8 cellular contexts compared by ENCODE assay signal in the genomic region with DNA sequence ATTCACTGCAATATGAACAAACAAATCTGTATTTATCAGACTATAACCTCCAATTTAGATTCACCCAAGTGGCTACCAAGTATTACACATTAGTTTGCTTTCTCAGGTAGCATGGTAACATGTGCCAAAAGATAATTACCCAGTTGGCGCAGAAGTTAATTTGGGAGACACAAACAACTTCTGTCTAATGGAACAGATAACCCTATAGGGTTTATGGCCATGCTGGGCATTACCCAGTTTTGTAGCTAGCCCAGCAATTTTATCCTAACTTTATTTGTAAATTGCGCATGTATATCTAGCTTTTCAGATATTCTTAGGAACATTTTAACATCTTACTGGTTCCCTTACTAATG. TPM values are rescaled to one million over a fixed set of nuclear protein-coding genes. Genes with fewer than 3 reads are reported as not detected.
DNase-seq lines count a peak whose midpoint lies in the region; FAIRE-seq and TF ChIP-seq lines count a peak whose summit lies in the region.

No MANE protein-coding gene starts in this region.

- peaks cover 27% of the 10 kb centered on the region for H3K4me1 Mint-ChIP-seq in activated CD4-positive, alpha-beta T cell treated with anti-CD3 and anti-CD28 coated beads, Interleukin-2, amount 10 ng/mL, durations not matched to agents 7 days and 5 days
- H3K4me1 Mint-ChIP-seq in astrocyte (ENCODE audit: low read depth, unreplicated experiment), result peaks cover 8% of the 10 kb centered on the region

- H3K9me3 ChIP-seq in astrocyte (ENCODE audit: insufficient read depth, low read depth, low read length) (no peaks in the 10 kb centered on the region), liver (ENCODE audit: control insufficient read depth in 4 of 4, low read length in 3 of 4) (no peaks in the 10 kb centered on the region), thyroid gland (no peaks in the 10 kb centered on the region)

- H3K36me3 Mint-ChIP-seq in activated CD4-positive, alpha-beta T cell treated with anti-CD3 and anti-CD28 coated beads, Interleukin-2, amount 10 ng/mL, durations not matched to agents 7 days and 5 days (ENCODE audit: low read depth), result peaks cover 39% of the 10 kb centered on the region
- H3K36me3 Mint-ChIP-seq in astrocyte (ENCODE audit: low read depth, unreplicated experiment), result peaks cover 14% of the 10 kb centered on the region

- no peak for TF ChIP-seq POLR2A in thyroid gland (IDR thresholded peaks at IDR 0.05)

- peaks cover 30% of the 10 kb centered on the region for H3K79me2 ChIP-seq in astrocyte (ENCODE audit: insufficient read depth, low read length)

- intact Hi-C loops in thyroid gland (cut with DNase I), result no loop called here

- DNase-seq in activated CD4-positive, alpha-beta T cell treated with anti-CD3 and anti-CD28 coated beads, Interleukin-2, amount 10 ng/mL, durations not matched to agents 7 days and 5 days, result no peak
- no peak for DNase-seq in activated CD4-positive, alpha-beta T cell treated with anti-CD3 and anti-CD28 coated beads for 1 hour
- DNase-seq in astrocyte (ENCODE audit: low read depth) (no peak), thyroid gland (no peak), activated gamma-delta T cell treated with Interleukin-2 at 50 U/mL for 16 hours (no peak), GM19240 (ENCODE audit: insufficient read length, low spot score) (no peak), COLO829 (ENCODE audit: low spot score) (no peak)

- H3K4me3 Mint-ChIP-seq in activated CD4-positive, alpha-beta T cell treated with anti-CD3 and anti-CD28 coated beads, Interleukin-2, amount 10 ng/mL, durations not matched to agents 7 days and 5 days, result peak overlapping the region; percentile 88
- H3K4me3 Mint-ChIP-seq in astrocyte (ENCODE audit: unreplicated experiment), result peak overlapping the region; percentile 98

- peak overlapping the region; percentile 96 for H3K4me2 ChIP-seq in astrocyte (ENCODE audit: low read length)

- H3K9ac ChIP-seq in astrocyte (ENCODE audit: low read length) (peak overlapping the region; percentile 98), liver (ENCODE audit: low read depth in 1 of 2, low read length in 2 of 2) (peak overlapping the region; percentile 65 to 84)

- no peak overlapping the region for H2AFZ ChIP-seq in astrocyte (ENCODE audit: low read depth, low read length)

- 18% methylated on average over 2 of the region's 2 CpGs for WGBS in liver
- WGBS in thyroid gland, 2 donors, result 39 to 47% methylated on average over 2 of the region's 2 CpGs

- peaks cover 2% of the 10 kb centered on the region for H3K9me3 Mint-ChIP-seq in activated CD4-positive, alpha-beta T cell treated with anti-CD3 and anti-CD28 coated beads, Interleukin-2, amount 10 ng/mL, durations not matched to agents 7 days and 5 days
- no peaks in the 10 kb centered on the region for H3K9me3 Mint-ChIP-seq in astrocyte (ENCODE audit: unreplicated experiment)

- POLR2A ChIA-PET in activated CD4-positive, alpha-beta T cell treated with anti-CD3 and anti-CD28 coated beads, Interleukin-2, amount 10 ng/mL, durations not matched to agents 7 days and 5 days (lab: Charles Lee), result interaction anchor here (0.9 kb wide), 1 partner anchor 40 kb away, joined by 3 read pairs; no protein-coding TSS in a partner anchor

- H3K36me3 ChIP-seq in astrocyte (ENCODE audit: insufficient read depth, low read length) (peaks cover 23% of the 10 kb centered on the region), liver (ENCODE audit: control insufficient read depth in 4 of 4, insufficient read depth in 3 of 4, low read depth in 1 of 4, low read length in 3 of 4) (peaks cover 6 to 28% (median 26%) of the 10 kb centered on the region in 4 donors), thyroid gland (peaks cover 21 to 28% of the 10 kb centered on the region in 2 donors)

- CTCF ChIA-PET in activated CD4-positive, alpha-beta T cell treated with anti-CD3 and anti-CD28 coated beads, Interleukin-2, amount 10 ng/mL, durations not matched to agents 7 days and 5 days (lab: Charles Lee), result interaction anchor here (0.7 to 2.0 kb wide), 2 partner anchors 57 to 353 kb away, joined by 4 to 6 read pairs; no protein-coding TSS in a partner anchor

- TF ChIP-seq CTCF in astrocyte (IDR thresholded peaks at IDR 0.05; ENCODE audit: insufficient read depth, low read depth, low read length), result no peak
- no peak for TF ChIP-seq CTCF in liver (IDR thresholded peaks at IDR 0.05; ENCODE audit: low read depth, low read length, missing input control)
- TF ChIP-seq CTCF in thyroid gland (IDR thresholded peaks at IDR 0.05), result no peak

- H3K27ac ChIP-seq in astrocyte (ENCODE audit: low read depth, low read length), result peak overlapping the region; percentile 95
- H3K27ac ChIP-seq in liver (ENCODE audit: low read depth in 1 of 2, low read length in 2 of 2), result peak overlapping the region; percentile 86 to 91
- H3K27ac ChIP-seq in thyroid gland, result peak overlapping the region; percentile 32 to 84 (median 45)

- H3K27me3 Mint-ChIP-seq in activated CD4-positive, alpha-beta T cell treated with anti-CD3 and anti-CD28 coated beads, Interleukin-2, amount 10 ng/mL, durations not matched to agents 7 days and 5 days, result no peaks in the 10 kb centered on the region
- H3K27me3 Mint-ChIP-seq in astrocyte (ENCODE audit: low read depth, unreplicated experiment), result no peaks in the 10 kb centered on the region

- no peaks in the 10 kb centered on the region for H3K27me3 ChIP-seq in astrocyte (ENCODE audit: insufficient read depth, low read length)
- H3K27me3 ChIP-seq in liver (ENCODE audit: control insufficient read depth in 4 of 4, insufficient read depth in 4 of 4, low read length in 3 of 4), result no peaks in the 10 kb centered on the region
- H3K27me3 ChIP-seq in thyroid gland, result no peaks in the 10 kb centered on the region

- H3K4me1 ChIP-seq in astrocyte (ENCODE audit: insufficient read depth, low read length) (peaks cover 13% of the 10 kb centered on the region), liver (ENCODE audit: control insufficient read depth in 4 of 4, insufficient read depth in 4 of 4, low read length in 3 of 4) (peaks cover 3 to 16% (median 8%) of the 10 kb centered on the region in 4 donors), thyroid gland (peaks cover 10 to 14% of the 10 kb centered on the region in 2 donors)

- H4K20me1 ChIP-seq in astrocyte (ENCODE audit: insufficient read depth, low read length), result peaks cover 27% of the 10 kb centered on the region

- H3K4me3 ChIP-seq in astrocyte (ENCODE audit: insufficient read depth, low read depth, low read length) (peak overlapping the region; percentile 93), liver (ENCODE audit: low read depth in 1 of 3, low read length in 3 of 3) (peak overlapping the region; percentile 80 to 95 (median 92)), thyroid gland (replicated peaks in 1 of 3) (peak overlapping the region in 2 of 3 donors; percentile 38 to 84)

- no peak for FAIRE-seq in astrocyte (lab: Jason Lieb, UNC)

- TF ChIP-seq RAD21 in liver (IDR thresholded peaks at IDR 0.05), result no peak

- peak overlapping the region; percentile 96 for H3K27ac Mint-ChIP-seq in activated CD4-positive, alpha-beta T cell treated with anti-CD3 and anti-CD28 coated beads, Interleukin-2, amount 10 ng/mL, durations not matched to agents 7 days and 5 days
- peak overlapping the region; percentile 99 for H3K27ac Mint-ChIP-seq in astrocyte (ENCODE audit: unreplicated experiment)

TF ChIP-seq in liver, 16 proteins besides CTCF, POLR2A, EP300 and RAD21 (continues in another document):
- TF ChIP-seq, protein P1, sequence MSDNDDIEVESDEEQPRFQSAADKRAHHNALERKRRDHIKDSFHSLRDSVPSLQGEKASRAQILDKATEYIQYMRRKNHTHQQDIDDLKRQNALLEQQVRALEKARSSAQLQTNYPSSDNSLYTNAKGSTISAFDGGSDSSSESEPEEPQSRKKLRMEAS (IDR thresholded peaks at IDR 0.05), result no peak
- TF ChIP-seq HNF4G (IDR thresholded peaks at IDR 0.05) (no peak), NR2F2 (IDR thresholded peaks at IDR 0.05) (no peak), GABPA (IDR thresholded peaks at IDR 0.05 in 1 of 2, conservative IDR thresholded peaks at IDR 0.05 in 1 of 2) (no peak), YY1 (IDR thresholded peaks at IDR 0.05) (no peak), RXRA (IDR thresholded peaks at IDR 0.05) (no peak), SP1 (IDR thresholded peaks at IDR 0.05) (no peak), HNF4A (conservative IDR thresholded peaks at IDR 0.05) (no peak)
- TF ChIP-seq, protein P2, sequence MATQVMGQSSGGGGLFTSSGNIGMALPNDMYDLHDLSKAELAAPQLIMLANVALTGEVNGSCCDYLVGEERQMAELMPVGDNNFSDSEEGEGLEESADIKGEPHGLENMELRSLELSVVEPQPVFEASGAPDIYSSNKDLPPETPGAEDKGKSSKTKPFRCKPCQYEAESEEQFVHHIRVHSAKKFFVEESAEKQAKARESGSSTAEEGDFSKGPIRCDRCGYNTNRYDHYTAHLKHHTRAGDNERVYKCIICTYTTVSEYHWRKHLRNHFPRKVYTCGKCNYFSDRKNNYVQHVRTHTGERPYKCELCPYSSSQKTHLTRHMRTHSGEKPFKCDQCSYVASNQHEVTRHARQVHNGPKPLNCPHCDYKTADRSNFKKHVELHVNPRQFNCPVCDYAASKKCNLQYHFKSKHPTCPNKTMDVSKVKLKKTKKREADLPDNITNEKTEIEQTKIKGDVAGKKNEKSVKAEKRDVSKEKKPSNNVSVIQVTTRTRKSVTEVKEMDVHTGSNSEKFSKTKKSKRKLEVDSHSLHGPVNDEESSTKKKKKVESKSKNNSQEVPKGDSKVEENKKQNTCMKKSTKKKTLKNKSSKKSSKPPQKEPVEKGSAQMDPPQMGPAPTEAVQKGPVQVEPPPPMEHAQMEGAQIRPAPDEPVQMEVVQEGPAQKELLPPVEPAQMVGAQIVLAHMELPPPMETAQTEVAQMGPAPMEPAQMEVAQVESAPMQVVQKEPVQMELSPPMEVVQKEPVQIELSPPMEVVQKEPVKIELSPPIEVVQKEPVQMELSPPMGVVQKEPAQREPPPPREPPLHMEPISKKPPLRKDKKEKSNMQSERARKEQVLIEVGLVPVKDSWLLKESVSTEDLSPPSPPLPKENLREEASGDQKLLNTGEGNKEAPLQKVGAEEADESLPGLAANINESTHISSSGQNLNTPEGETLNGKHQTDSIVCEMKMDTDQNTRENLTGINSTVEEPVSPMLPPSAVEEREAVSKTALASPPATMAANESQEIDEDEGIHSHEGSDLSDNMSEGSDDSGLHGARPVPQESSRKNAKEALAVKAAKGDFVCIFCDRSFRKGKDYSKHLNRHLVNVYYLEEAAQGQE (IDR thresholded peaks at IDR 0.05), result no peak

RNA-seq across cellular contexts. Expression of a gene that starts 0.8 kb away (rescaled TPM):
- 10 to 100 TPM; 42.4 to 58.5 TPM for total RNA-seq in activated CD4-positive, alpha-beta T cell treated with anti-CD3 and anti-CD28 coated beads, Interleukin-2, amount 10 ng/mL, durations not matched to agents 7 days and 5 days
- total RNA-seq in astrocyte (92.1 and 95.6 TPM in 2 replicates), liver (10 to 100 TPM; 19.1 to 25.6 TPM), thyroid gland (100 to 1,000 TPM in 1 of 4 donors, 10 to 100 TPM in 3; 29.9 to 142 (median 56.8) TPM)
- 10 to 100 TPM; 55.7 to 82.1 TPM for polyA plus RNA-seq in liver

RNA-seq across cellular contexts. Expression of a gene that starts 39.2 kb away (rescaled TPM):
- total RNA-seq in activated CD4-positive, alpha-beta T cell treated with anti-CD3 and anti-CD28 coated beads, Interleukin-2, amount 10 ng/mL, durations not matched to agents 7 days and 5 days, result 10 to 100 TPM; 10.7 to 12.1 TPM
- total RNA-seq in astrocyte (18.6 and 19.4 TPM in 2 replicates), liver (1 to 10 TPM; 1.6 to 2.1 TPM), thyroid gland (1 to 10 TPM; 2.0 to 4.3 (median 3.0) TPM)
- 1 to 10 TPM; 1.8 to 2.4 TPM for polyA plus RNA-seq in liver

Comparison
In these comparisons a context has a peak if more than half of its experiments do, and no peak if none do; other contexts are left out.
1. H3K27ac ChIP-seq: peak in every context shown above with its lines; median percentile 95 in astrocyte; 88 in liver; 45 in thyroid gland.